8 cellular contexts compared by ENCODE assay signal in the genomic region with DNA sequence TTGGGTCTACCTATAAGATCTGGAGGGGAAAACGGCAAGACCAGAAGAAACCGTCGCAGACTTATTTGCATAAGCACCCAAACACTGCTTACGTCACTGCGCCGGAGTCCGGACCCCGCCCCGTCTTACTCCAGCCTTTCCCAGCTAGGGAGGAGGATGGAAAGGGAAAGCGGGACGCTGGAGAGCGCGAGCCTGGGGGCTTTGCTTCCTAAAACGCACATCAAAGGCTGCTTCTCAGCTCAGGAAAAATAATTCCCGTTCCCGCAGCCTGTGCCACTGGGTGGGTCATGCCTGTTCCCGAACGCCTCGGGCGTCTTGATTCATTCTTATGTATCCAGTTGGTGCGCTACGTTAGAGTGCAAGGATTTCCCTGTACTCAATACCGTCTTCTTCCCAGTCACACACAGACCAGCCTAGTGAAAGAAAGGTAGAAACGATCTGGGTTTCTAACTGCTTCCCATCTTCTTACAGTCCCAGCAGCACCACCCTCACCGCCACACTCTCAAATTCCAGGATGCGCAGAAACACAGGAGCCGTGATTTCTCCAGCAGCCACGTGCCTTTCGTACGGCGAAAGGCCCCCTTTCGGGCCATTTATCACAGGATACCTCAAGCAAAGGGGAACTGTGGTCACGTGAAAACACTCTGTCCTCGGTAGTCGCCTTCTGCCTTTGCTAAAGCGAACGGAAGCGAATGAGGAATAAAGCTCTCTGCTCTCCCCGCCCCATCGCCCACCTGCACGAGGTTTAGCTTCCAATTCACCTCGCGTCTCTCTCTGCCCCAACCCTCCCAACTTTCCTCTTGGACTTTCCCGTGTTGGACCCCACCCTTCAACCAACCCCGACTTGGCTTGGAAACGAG. TPM values are rescaled to one million over a fixed set of nuclear protein-coding genes. Genes with fewer than 3 reads are reported as not detected.
DNase-seq lines count a peak whose midpoint lies in the region; TF ChIP-seq lines count a peak whose summit lies in the region.

No MANE protein-coding gene starts in this region.

- TF ChIP-seq CTCF in NB4 (IDR thresholded peaks at IDR 0.05; ENCODE audit: low read depth, low read length) (no peak), esophagus muscularis mucosa (IDR thresholded peaks at IDR 0.05) (no peak), transverse colon (IDR thresholded peaks at IDR 0.05) (no peak)

- H3K4me3 ChIP-seq in NB4 (ENCODE audit: low read depth, low read length) (no peak overlapping the region), esophagus muscularis mucosa (peak overlapping the region; percentile 40 to 57 (median 45)), transverse colon (peak overlapping the region in 3 of 4 donors; percentile 20 to 48 (median 33))

- H3K4me1 ChIP-seq in esophagus muscularis mucosa, result peaks cover 8 to 27% (median 22%) of the 10 kb centered on the region in 4 donors
- H3K4me1 ChIP-seq in transverse colon, result peaks cover 0 to 25% (median 16%) of the 10 kb centered on the region in 4 donors

- intact Hi-C loops in esophagus muscularis mucosa (cut with DNase I) (no loop called here), transverse colon (cut with DNase I; ENCODE audit: low total_unique reads) (no loop called here)

- in situ Hi-C loops in transverse colon (cut with MboI; ENCODE audit: low pct_ligation_motif_present in 1 of 4, low pct_unique_long_range_greater_than_20kb in 1 of 4, low sequenced_read_pairs in 3 of 4), result no loop called here

- no peaks in the 10 kb centered on the region for H3K36me3 ChIP-seq in esophagus muscularis mucosa
- H3K36me3 ChIP-seq in transverse colon, result no peaks in the 10 kb centered on the region

- TF ChIP-seq EP300 in esophagus muscularis mucosa (IDR thresholded peaks at IDR 0.05), result no peak
- TF ChIP-seq EP300 in transverse colon (IDR thresholded peaks at IDR 0.05; ENCODE audit: low read depth), result no peak

- TF ChIP-seq POLR2A in NB4 (IDR thresholded peaks at IDR 0.05; ENCODE audit: extremely low read depth, insufficient read length) (no peak), esophagus muscularis mucosa (IDR thresholded peaks at IDR 0.05; ENCODE audit: low read depth) (no peak), transverse colon (IDR thresholded peaks at IDR 0.05) (no peak)

- H3K9me3 ChIP-seq in esophagus muscularis mucosa (no peaks in the 10 kb centered on the region), transverse colon (no peaks in the 10 kb centered on the region)

- peak; percentile 63 for DNase-seq in EL
- DNase-seq in NB4 (ENCODE audit: low read depth), result peak; percentile 16
- DNase-seq in T1000 (lab: John Stamatoyannopoulos, UW), result peak; percentile 46
- DNase-seq in esophagus muscularis mucosa (ENCODE audit: extremely low spot score), result no peak
- DNase-seq in midbrain (lab: John Stamatoyannopoulos, UW), result peak; percentile 75
- peak; percentile 22 for DNase-seq in transverse colon
- no peak for DNase-seq in OCI-M2 (lab: John Stamatoyannopoulos, UW; ENCODE audit: unreplicated experiment)
- no peak for DNase-seq in effector CD8-positive, alpha-beta T cell (lab: John Stamatoyannopoulos, UW)

- H3K27ac ChIP-seq in esophagus muscularis mucosa (replicated peaks in 1 of 4) (no peak overlapping the region), transverse colon (no peak overlapping the region)

- WGBS in esophagus muscularis mucosa, result 2% methylated on average over 45 of the region's 46 CpGs
- WGBS in transverse colon (ENCODE audit: low coverage in 1 of 2), 2 donors, result 6% methylated on average over 7 to 46 of the region's 46 CpGs

- H3K27me3 ChIP-seq in esophagus muscularis mucosa (peaks cover 0 to 50% (median 8%) of the 10 kb centered on the region in 4 donors), transverse colon (peaks cover 60% of the 10 kb centered on the region)

RNA-seq across cellular contexts. Expression of a gene that starts 1.0 kb away (rescaled TPM):
- total RNA-seq in esophagus muscularis mucosa (1 to 10 TPM in 1 of 4 donors, under 1 TPM in 3; 0.40 to 1.3 (median 0.83) TPM), transverse colon (under 1 TPM in 3 of 4 donors, not detected in 1; 0.27 to 0.79 (median 0.37) TPM)

Comparison
In these comparisons a context has a peak if more than half of its experiments do, and no peak if none do; other contexts are left out.
1. DNase-seq: peak in EL (single experiment), NB4 (single experiment), T1000 (single experiment), midbrain (single experiment) and transverse colon (single experiment); none in esophagus muscularis mucosa (single experiment), OCI-M2 (single experiment) and effector CD8-positive, alpha-beta T cell (single experiment).